ENCODE assay signal across 8 cellular contexts in the genomic region with DNA sequence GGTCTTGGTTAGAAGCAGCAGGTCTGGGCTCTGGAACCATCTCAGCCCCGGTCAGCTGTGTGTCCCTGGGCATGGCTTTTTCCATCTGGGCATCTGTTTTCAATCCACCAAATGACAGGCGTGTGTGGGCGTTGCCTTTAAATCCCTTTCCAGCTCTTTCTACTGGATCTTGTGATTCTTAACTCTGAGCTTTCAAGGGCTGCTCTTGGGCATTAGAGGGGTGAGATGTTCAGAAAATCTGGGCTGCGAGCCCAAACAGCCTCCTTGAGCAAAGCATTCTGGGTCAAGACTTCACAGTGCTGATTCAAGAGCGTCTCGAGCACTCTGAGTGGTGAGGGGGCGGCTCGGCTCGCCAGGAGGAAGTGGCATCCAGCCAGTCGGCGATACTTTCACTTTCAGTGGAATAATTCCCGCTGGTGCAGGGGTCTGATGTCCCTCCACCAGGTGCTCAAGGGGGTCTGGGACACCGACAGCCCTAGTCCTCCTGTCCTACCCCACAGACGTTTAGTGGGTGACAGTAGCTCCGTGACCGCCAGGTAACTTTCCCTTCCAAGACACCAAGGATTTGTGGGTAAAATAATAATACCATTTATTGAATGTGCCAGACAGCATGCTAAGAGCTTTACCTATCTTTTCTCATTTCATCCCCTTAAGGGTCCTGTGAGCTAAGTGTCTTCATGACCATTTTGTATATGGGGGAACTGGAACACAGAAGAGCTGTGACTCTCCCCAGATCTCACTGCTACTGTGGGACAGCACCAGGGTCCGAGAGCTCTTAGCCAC.
DNase-seq lines count a peak whose midpoint lies in the region; ATAC-seq and TF ChIP-seq lines count a peak whose summit lies in the region.

No MANE protein-coding gene starts in this region.

- POLR2A ChIA-PET in BJ (lab: Charles Lee): no interaction called here

- intact Hi-C loops in Right ventricle myocardium inferior (cut with DNase I) (no loop called here), uterus (cut with DNase I; ENCODE audit: low total_unique reads) (no loop called here)

- H3K9me3 ChIP-seq in uterus: no peaks in the 10 kb centered on the region

- DNase-seq in BJ (ENCODE audit: low read depth) (peak; percentile 95), SIG-M5 (lab: John Stamatoyannopoulos, UW) (peak; percentile 22), Right ventricle myocardium inferior (ENCODE audit: missing footprints) (peak; percentile 88), putamen (ENCODE audit: low spot score) (peak; percentile 71), uterus (peak; percentile 91 to 94)
- peak; percentile 70 for DNase-seq in activated naive CD4-positive, alpha-beta T cell treated with anti-CD3 and anti-CD28 coated beads, Interleukin-2, amount 50 U/mL, for 16 hours

- H3K36me3 ChIP-seq in BJ (ENCODE audit: control insufficient read depth, insufficient read depth, low read length): no peaks in the 10 kb centered on the region; the same call in 1 of the 2 replicates
- H3K36me3 ChIP-seq in uterus: no peaks in the 10 kb centered on the region

- CTCF ChIA-PET in BJ (lab: Yijun Ruan, JAX): interaction anchor here (0.7 to 1.4 kb wide), 2 partner anchors 114 to 171 kb away, joined by 3 read pairs; partner anchors contain the start of gene PLXNC1

- no peaks in the 10 kb centered on the region for H3K27me3 ChIP-seq in BJ (ENCODE audit: control insufficient read depth, insufficient read depth, low read length)
- no peaks in the 10 kb centered on the region for H3K27me3 ChIP-seq in uterus

- ATAC-seq in GM19395 (IDR thresholded peaks at IDR 0.05; ENCODE audit: unreplicated experiment): peak; percentile 56
- peak; percentile 47 for ATAC-seq in HG03571 (IDR thresholded peaks at IDR 0.05; ENCODE audit: unreplicated experiment)
- peak; percentile 94 for ATAC-seq in Right ventricle myocardium inferior

- peak overlapping the region; percentile 41 for H3K4me3 ChIP-seq in BJ (ENCODE audit: low read depth, low read length)
- peak overlapping the region; percentile 52 to 61 for H3K4me3 ChIP-seq in uterus

- peak; percentile 18 to 31 for TF ChIP-seq POLR2A in uterus (IDR thresholded peaks at IDR 0.05)

- H3K27ac ChIP-seq in uterus: peak overlapping the region; percentile 91 to 98

- peaks cover 0 to 1% of the 10 kb centered on the region in 2 donors for H3K4me1 ChIP-seq in uterus

- TF ChIP-seq CTCF in BJ (IDR thresholded peaks at IDR 0.05; ENCODE audit: insufficient read depth, low read depth, low read length) (no peak), uterus (IDR thresholded peaks at IDR 0.05) (no peak)

Comparison
In these comparisons a context has a peak if more than half of its experiments do, and no peak if none do; other contexts are left out.
1. Peak in every context shown above with its lines: DNase-seq, ATAC-seq, H3K4me3 ChIP-seq and H3K27ac ChIP-seq.
2. DNase-seq: peak in every context shown above with its lines; median percentile 95 in BJ; 92 in uterus; 88 in Right ventricle myocardium inferior; 71 in putamen; 70 in activated naive CD4-positive, alpha-beta T cell treated with anti-CD3 and anti-CD28 coated beads, Interleukin-2, amount 50 U/mL, for 16 hours; 22 in SIG-M5.